15 cellular contexts compared by ENCODE assay signal in the genomic region with DNA sequence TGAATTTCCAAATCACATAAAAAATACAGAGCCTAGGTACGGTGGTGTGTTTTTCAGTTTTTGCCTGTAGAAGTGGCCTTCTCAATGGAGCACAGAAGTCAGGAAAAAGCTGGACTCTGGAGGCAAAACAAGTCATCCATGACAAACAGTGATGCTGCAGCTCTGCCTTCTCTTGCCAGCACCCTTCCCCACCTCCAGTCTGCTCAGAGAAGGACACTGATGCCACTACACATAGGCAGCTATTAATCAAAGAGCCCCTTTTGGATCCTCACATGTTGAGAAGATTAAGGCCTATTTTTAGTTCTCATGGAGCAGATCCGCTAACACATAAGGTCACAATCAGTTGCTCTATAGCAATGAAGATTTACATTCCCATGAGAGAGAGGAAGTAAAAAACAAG.
DNase-seq lines count a peak whose midpoint lies in the region; ATAC-seq, FAIRE-seq and TF ChIP-seq lines count a peak whose summit lies in the region.
"Had no signal": no experiment of that assay in that cellular context is flagged by ENCODE, and none has a peak within 500 bp of the region (broad histone marks: within the 10 kb centered on the region; RNA-seq: fewer than 3 reads in every experiment).

No MANE protein-coding gene starts in this region.

- H3K27ac ChIP-seq in GM12878 (ENCODE audit: control insufficient read depth, insufficient read depth), result no peak overlapping the region
- H3K27ac ChIP-seq in neural progenitor cell, result no peak overlapping the region

- no peak for TF ChIP-seq RAD21 in GM12878 (IDR thresholded peaks at IDR 0.05; ENCODE audit: insufficient read depth, low read depth, low read length)

- peaks cover 5% of the 10 kb centered on the region for H3K36me3 Mint-ChIP-seq in neural progenitor cell

- no peak for FAIRE-seq in GM12878 (lab: Jason Lieb, UNC)
- FAIRE-seq: A204.1, GM12891 had no signal

- RAD21 ChIA-PET in GM12878 (lab: Charles Lee; ENCODE audit: unreplicated experiment), result interaction anchor here (1.3 to 1.7 kb wide), 4 partner anchors 13 to 117 kb away, joined by 3 to 9 read pairs (median 6); no protein-coding TSS in a partner anchor

- TF ChIP-seq EP300 in GM12878 (IDR thresholded peaks at IDR 0.05; ENCODE audit: borderline replicate concordance in 1 of 2, control insufficient read depth in 1 of 2, low read depth in 2 of 2, low read length in 2 of 2), result no peak

- H2AFZ ChIP-seq in GM12878 (ENCODE audit: control insufficient read depth, low read depth, low read length), result no peak overlapping the region
- no peak overlapping the region for H2AFZ ChIP-seq in neural progenitor cell (replicated peaks)
- H2AFZ ChIP-seq: GM23338 had no signal

- H3K79me2 ChIP-seq in GM12878 (ENCODE audit: control insufficient read depth, insufficient read depth, low read length), result no peaks in the 10 kb centered on the region
- H3K79me2 ChIP-seq in neural progenitor cell (ENCODE audit: low read depth), result no peaks in the 10 kb centered on the region

- 35% methylated on average over 2 of the region's 2 CpGs for WGBS in GM12878 (ENCODE audit: insufficient coverage, insufficient replicate concordance, low lambda C conversion rate, missing lambda C conversion rate)
- 72% methylated on average over 2 of the region's 2 CpGs for WGBS in lower leg skin, 2 donors

- no peak overlapping the region for H3K4me3 ChIP-seq in GM12878
- no peak overlapping the region for H3K4me3 ChIP-seq in neural progenitor cell
- H3K4me3 ChIP-seq in lower leg skin (ENCODE audit: low read depth, poor library complexity, severe bottlenecking), result no peak overlapping the region
- H3K4me3 ChIP-seq: GM23338 had no signal

- H3K4me3 Mint-ChIP-seq in neural progenitor cell, result peak overlapping the region; percentile 0
- no peak overlapping the region for H3K4me3 Mint-ChIP-seq in stimulated activated naive CD8-positive, alpha-beta T cell treated with anti-CD3 and anti-CD28 coated beads, Interleukin-15, amount 100 ng/mL, for 72 hours
- H3K4me3 Mint-ChIP-seq: B cell; CD4-positive, alpha-beta T cell; GM23338 had no signal

- H3K4me1 Mint-ChIP-seq in neural progenitor cell, result peaks cover 49% of the 10 kb centered on the region
- H3K4me1 Mint-ChIP-seq in stimulated activated naive CD8-positive, alpha-beta T cell treated with anti-CD3 and anti-CD28 coated beads, Interleukin-15, amount 100 ng/mL, for 72 hours, result no peaks in the 10 kb centered on the region
- H3K4me1 Mint-ChIP-seq: GM23338 had no signal

- peak; percentile 25; the same call in 1 of the 3 replicates for ATAC-seq in GM12878
- no peak for ATAC-seq in omental fat pad (ENCODE audit: low FRiP score)
- no peak for ATAC-seq in stimulated activated naive CD8-positive, alpha-beta T cell treated with anti-CD3 and anti-CD28 coated beads, Interleukin-15, amount 100 ng/mL, for 72 hours
- ATAC-seq: GM23338 had no signal

- H3K27ac Mint-ChIP-seq in neural progenitor cell, result peak overlapping the region; percentile 80
- H3K27ac Mint-ChIP-seq in stimulated activated naive CD8-positive, alpha-beta T cell treated with anti-CD3 and anti-CD28 coated beads, Interleukin-15, amount 100 ng/mL, for 72 hours, result no peak overlapping the region
- H3K27ac Mint-ChIP-seq: B cell; CD4-positive, alpha-beta T cell; GM23338 had no signal

- H3K4me1 ChIP-seq in GM12878 (ENCODE audit: control insufficient read depth, insufficient read depth, low read length) (peaks cover 8% of the 10 kb centered on the region), neural progenitor cell (peaks cover 15% of the 10 kb centered on the region)

- no peaks in the 10 kb centered on the region for H3F3A ChIP-seq in neural progenitor cell (ENCODE audit: low read depth)

- peaks cover 17% of the 10 kb centered on the region for H3K9me3 Mint-ChIP-seq in neural progenitor cell
- peaks cover 0 to 6% of the 10 kb centered on the region in 2 donors for H3K9me3 Mint-ChIP-seq in stimulated activated naive CD8-positive, alpha-beta T cell treated with anti-CD3 and anti-CD28 coated beads, Interleukin-15, amount 100 ng/mL, for 72 hours
- H3K9me3 Mint-ChIP-seq: CD4-positive, alpha-beta T cell had no signal

- CTCF ChIA-PET in GM12878 (lab: Yijun Ruan, JAX), result interaction anchor here (1.0 to 2.2 kb wide), 3 partner anchors 13 to 117 kb away, joined by 6 read pairs; no protein-coding TSS in a partner anchor

- H3K4me2 ChIP-seq in GM12878 (ENCODE audit: control insufficient read depth, insufficient read depth), result no peak overlapping the region
- no peak overlapping the region for H3K4me2 ChIP-seq in neural progenitor cell
- H3K4me2 ChIP-seq: GM23338 had no signal

- in situ Hi-C loops in G401 (cut with HindIII; ENCODE audit: low sequenced_read_pairs) (no loop called here), GM12878 (cut with MboI) (no loop called here)

- intact Hi-C loops in GM12878 (cut with micrococcal nuclease; ENCODE audit: unreplicated experiment) (no loop called here), lower leg skin (cut with DNase I; ENCODE audit: low total_unique reads) (no loop called here)

- H3K9me3 ChIP-seq in GM12878 (replicated peaks; ENCODE audit: control insufficient read depth, insufficient read depth, low read length), result no peaks in the 10 kb centered on the region
- no peaks in the 10 kb centered on the region for H3K9me3 ChIP-seq in neural progenitor cell (ENCODE audit: low read depth)

- no peaks in the 10 kb centered on the region for H3K27me3 Mint-ChIP-seq in neural progenitor cell (ENCODE audit: insufficient read depth, low read depth)
- H3K27me3 Mint-ChIP-seq in stimulated activated naive CD8-positive, alpha-beta T cell treated with anti-CD3 and anti-CD28 coated beads, Interleukin-15, amount 100 ng/mL, for 72 hours, result no peaks in the 10 kb centered on the region
- H3K27me3 Mint-ChIP-seq: B cell had no signal

- BruUV-seq in GM12878 (replicated peaks; lab: Mats Ljungman, UMichigan), result no TSS peak

- H3K9ac ChIP-seq in GM12878 (ENCODE audit: control insufficient read depth, insufficient read depth, low read length) (no peak overlapping the region), neural progenitor cell (no peak overlapping the region)

- H3K27me3 ChIP-seq in GM12878 (replicated peaks in 1 of 2; ENCODE audit: control insufficient read depth in 2 of 2, insufficient read depth in 2 of 2, low read length in 1 of 2), result no peaks in the 10 kb centered on the region; a peak in 1 of 4 replicates
- H3K27me3 ChIP-seq in neural progenitor cell, result no peaks in the 10 kb centered on the region

- TF ChIP-seq CTCF in GM12878 (IDR thresholded peaks at IDR 0.05 in 2 of 3, conservative IDR thresholded peaks at IDR 0.05 in 1 of 3; ENCODE audit: control insufficient read depth in 2 of 3, extremely low read depth in 1 of 3, insufficient read depth in 1 of 3, low read depth in 3 of 3, low read length in 3 of 3) (no peak), neural progenitor cell (IDR thresholded peaks at IDR 0.05) (no peak), lower leg skin (IDR thresholded peaks at IDR 0.05) (no peak), omental fat pad (IDR thresholded peaks at IDR 0.05) (no peak)

- POLR2A ChIA-PET in GM12878 (lab: Charles Lee), result interaction anchor here (1.0 kb wide), 1 partner anchor 10 kb away, joined by 3 read pairs; no protein-coding TSS in a partner anchor

- TF ChIP-seq POLR2A in GM12878 (IDR thresholded peaks at IDR 0.05; ENCODE audit: low read depth, low read length) (no peak), lower leg skin (IDR thresholded peaks at IDR 0.05) (no peak)

- SMC1A ChIA-PET in GM12878 (lab: Charles Lee; ENCODE audit: uncharacterized antibody, unreplicated experiment), result interaction anchor here (0.6 to 2.8 kb wide), 5 partner anchors 10 to 117 kb away, joined by 3 to 19 read pairs (median 5); no protein-coding TSS in a partner anchor

- H4K20me1 ChIP-seq in GM12878 (ENCODE audit: control insufficient read depth, insufficient read depth) (no peaks in the 10 kb centered on the region), neural progenitor cell (ENCODE audit: low read depth) (no peaks in the 10 kb centered on the region)

- H3K36me3 ChIP-seq in GM12878 (ENCODE audit: control insufficient read depth in 2 of 2, insufficient read depth in 2 of 2, low read length in 1 of 2) (no peaks in the 10 kb centered on the region), neural progenitor cell (no peaks in the 10 kb centered on the region)

- peak; percentile 71 for DNase-seq in G401 (ENCODE audit: low spot score)
- DNase-seq in NCI-H82 (lab: John Stamatoyannopoulos, UW), result peak; percentile 71
- no peak for DNase-seq in GM12878 (ENCODE audit: low read depth, low spot score)
- DNase-seq in neural progenitor cell (ENCODE audit: low spot score), result no peak
- no peak for DNase-seq in lower leg skin (ENCODE audit: low spot score in 2 of 2)
- no peak for DNase-seq in omental fat pad (ENCODE audit: low spot score)
- DNase-seq in stimulated activated naive CD8-positive, alpha-beta T cell treated with anti-CD3 and anti-CD28 coated beads, Interleukin-15, amount 100 ng/mL, for 72 hours, result no peak
- DNase-seq: Calu3; CD4-positive, alpha-beta T cell; DMS 273 treated with DMSO at 0.1 percent for 48 hours; H7 had no signal

TF ChIP-seq in GM12878, 131 proteins besides CTCF, POLR2A, EP300 and RAD21 (continues in another document):
- TF ChIP-seq, protein P1, sequence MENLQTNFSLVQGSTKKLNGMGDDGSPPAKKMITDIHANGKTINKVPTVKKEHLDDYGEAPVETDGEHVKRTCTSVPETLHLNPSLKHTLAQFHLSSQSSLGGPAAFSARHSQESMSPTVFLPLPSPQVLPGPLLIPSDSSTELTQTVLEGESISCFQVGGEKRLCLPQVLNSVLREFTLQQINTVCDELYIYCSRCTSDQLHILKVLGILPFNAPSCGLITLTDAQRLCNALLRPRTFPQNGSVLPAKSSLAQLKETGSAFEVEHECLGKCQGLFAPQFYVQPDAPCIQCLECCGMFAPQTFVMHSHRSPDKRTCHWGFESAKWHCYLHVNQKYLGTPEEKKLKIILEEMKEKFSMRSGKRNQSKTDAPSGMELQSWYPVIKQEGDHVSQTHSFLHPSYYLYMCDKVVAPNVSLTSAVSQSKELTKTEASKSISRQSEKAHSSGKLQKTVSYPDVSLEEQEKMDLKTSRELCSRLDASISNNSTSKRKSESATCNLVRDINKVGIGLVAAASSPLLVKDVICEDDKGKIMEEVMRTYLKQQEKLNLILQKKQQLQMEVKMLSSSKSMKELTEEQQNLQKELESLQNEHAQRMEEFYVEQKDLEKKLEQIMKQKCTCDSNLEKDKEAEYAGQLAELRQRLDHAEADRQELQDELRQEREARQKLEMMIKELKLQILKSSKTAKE (IDR thresholded peaks at IDR 0.05; ENCODE audit: low read depth, poor library complexity, severe bottlenecking), result no peak
- no peak for TF ChIP-seq MYC (IDR thresholded peaks at IDR 0.05; ENCODE audit: insufficient read depth, insufficient read length, insufficient replicate concordance, low read length, severe bottlenecking)
- no peak for TF ChIP-seq ETV6 (conservative IDR thresholded peaks at IDR 0.05 in 1 of 2, IDR thresholded peaks at IDR 0.05 in 1 of 2; ENCODE audit: borderline replicate concordance in 1 of 2, low read depth in 1 of 2)
- TF ChIP-seq TCF3 (IDR thresholded peaks at IDR 0.05; ENCODE audit: borderline replicate concordance, insufficient read depth, low read depth, low read length), result no peak

Comparison
In these comparisons a context has a peak if more than half of its experiments do, and no peak if none do; other contexts are left out.
1. DNase-seq: peak in G401 (single experiment) and NCI-H82 (single experiment); none in GM12878 (single experiment), neural progenitor cell (single experiment), lower leg skin (0 of 2), omental fat pad (single experiment) and stimulated activated naive CD8-positive, alpha-beta T cell treated with anti-CD3 and anti-CD28 coated beads, Interleukin-15, amount 100 ng/mL, for 72 hours (0 of 2).